14 cellular contexts compared by ENCODE assay signal in the genomic region with DNA sequence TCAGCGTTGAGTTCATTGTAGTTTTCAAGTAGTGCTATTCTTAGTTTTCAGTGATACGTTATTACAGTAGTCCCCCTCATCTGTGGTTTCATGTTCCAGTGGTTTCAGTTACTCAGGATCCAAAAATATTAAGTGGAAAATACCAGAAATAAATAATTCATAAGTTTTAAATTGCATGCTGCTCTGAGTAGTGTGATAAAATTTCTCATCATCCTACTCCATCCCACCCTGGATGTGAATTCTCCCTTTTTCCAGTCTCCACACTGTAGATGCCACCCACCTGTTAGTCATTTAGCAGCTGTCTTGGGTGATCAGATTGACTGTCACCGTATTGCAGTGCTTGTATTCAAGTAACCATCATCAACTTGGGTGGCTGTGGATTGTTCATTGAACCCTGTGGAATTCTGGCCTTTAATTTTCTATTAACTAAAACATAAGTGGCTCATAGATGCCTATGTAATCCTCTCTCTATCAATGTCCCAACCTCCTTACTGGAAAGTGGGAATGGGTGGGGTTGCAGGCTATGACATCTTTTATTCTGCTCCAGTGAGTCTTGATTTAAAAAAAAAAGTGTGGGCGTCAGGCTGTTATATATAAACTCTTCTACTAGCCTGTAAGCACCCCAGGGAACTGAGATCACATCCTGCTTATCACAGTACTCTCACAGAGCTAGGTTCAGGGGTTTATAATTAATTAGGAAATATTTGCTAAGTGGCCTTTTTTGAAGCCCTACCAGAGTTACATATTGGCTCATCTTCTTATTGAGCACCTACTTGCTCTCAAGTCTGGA.
DNase-seq lines count a peak whose midpoint lies in the region; ATAC-seq and TF ChIP-seq lines count a peak whose summit lies in the region.
"Had no signal": no experiment of that assay in that cellular context is flagged by ENCODE, and none has a peak within 500 bp of the region (broad histone marks: within the 10 kb centered on the region; RNA-seq: fewer than 3 reads in every experiment).

No MANE protein-coding gene starts in this region.

- peak overlapping the region; percentile 86 for H3K27ac ChIP-seq in BLaER1
- H3K27ac ChIP-seq in psoas muscle: no peak overlapping the region

- intact Hi-C loops in psoas muscle (cut with DNase I): no loop called here

- DNase-seq in dermis blood vessel endothelial cell (peak; percentile 3), HAP-1 (ENCODE audit: low spot score in 2 of 2) (no peak), psoas muscle (no peak)
- DNase-seq in activated CD4-positive, CD25-positive, alpha-beta regulatory T cell treated with anti-CD3 and anti-CD28 coated beads, Interleukin-2, amount 50 U/mL, for 72 hours: no peak
- DNase-seq: DMS79 treated with DMSO at 0.1 percent for 48 hours; effector CD4-positive, alpha-beta T cell; left ventricle myocardium superior; NCI-H1930; stimulated activated CD4-positive, alpha-beta T cell treated with anti-CD3 and anti-CD28 coated beads, Interleukin-4, amount 100 ng/mL, for 24 hours had no signal

- 29 to 38% (median 30%) methylated on average over 4 of the region's 4 CpGs for WGBS in psoas muscle, 3 donors

- peak overlapping the region; percentile 83 for H3K4me2 ChIP-seq in BLaER1

- in situ Hi-C loops in HAP-1 (cut with MboI; ENCODE audit: low sequenced_read_pairs): no loop called here

- H3K27me3 ChIP-seq in BLaER1 (no peaks in the 10 kb centered on the region), HAP-1 (ENCODE audit: low read depth) (no peaks in the 10 kb centered on the region), psoas muscle (ENCODE audit: insufficient read depth in 3 of 3, low read length in 2 of 3) (no peaks in the 10 kb centered on the region)

- peak; percentile 81 for ATAC-seq in GM19467 (IDR thresholded peaks at IDR 0.05; ENCODE audit: unreplicated experiment)
- ATAC-seq in HG03159 (IDR thresholded peaks at IDR 0.05; ENCODE audit: unreplicated experiment): peak; percentile 72
- ATAC-seq in psoas muscle: no peak
- ATAC-seq in HG03025 (IDR thresholded peaks at IDR 0.05; ENCODE audit: low FRiP score, unreplicated experiment): no peak
- ATAC-seq: K562, left ventricle myocardium superior had no signal

- H3K4me1 ChIP-seq in BLaER1 (peaks cover 49% of the 10 kb centered on the region), HAP-1 (no peaks in the 10 kb centered on the region), psoas muscle (no peaks in the 10 kb centered on the region)

- H3K4me3 ChIP-seq in BLaER1 (peak overlapping the region; percentile 50; the same call in 1 of the 2 replicates), HAP-1 (no peak overlapping the region), psoas muscle (no peak overlapping the region)
- H3K4me3 ChIP-seq: K562 had no signal

- peak overlapping the region; percentile 64; the same call in 1 of the 2 replicates for H3K9ac ChIP-seq in BLaER1

- H3K36me3 ChIP-seq in BLaER1: peaks cover 28% of the 10 kb centered on the region
- no peaks in the 10 kb centered on the region for H3K36me3 ChIP-seq in HAP-1 (replicated peaks)
- no peaks in the 10 kb centered on the region for H3K36me3 ChIP-seq in psoas muscle (ENCODE audit: insufficient read depth in 1 of 2, low read depth in 1 of 2)

- no peak for TF ChIP-seq CTCF in psoas muscle (IDR thresholded peaks at IDR 0.05)

- H3K9me3 ChIP-seq in BLaER1 (peaks cover 70% of the 10 kb centered on the region), HAP-1 (peaks cover 3% of the 10 kb centered on the region; the same call in 1 of the 2 replicates), psoas muscle (no peaks in the 10 kb centered on the region)

- no peaks in the 10 kb centered on the region for H4K20me1 ChIP-seq in BLaER1

Comparison
In these comparisons a context has a peak if more than half of its experiments do, and no peak if none do; other contexts are left out.
1. ATAC-seq: peak in GM19467 (single experiment) and HG03159 (single experiment); none in psoas muscle (0 of 4) and HG03025 (single experiment).